In the genomic region with DNA sequence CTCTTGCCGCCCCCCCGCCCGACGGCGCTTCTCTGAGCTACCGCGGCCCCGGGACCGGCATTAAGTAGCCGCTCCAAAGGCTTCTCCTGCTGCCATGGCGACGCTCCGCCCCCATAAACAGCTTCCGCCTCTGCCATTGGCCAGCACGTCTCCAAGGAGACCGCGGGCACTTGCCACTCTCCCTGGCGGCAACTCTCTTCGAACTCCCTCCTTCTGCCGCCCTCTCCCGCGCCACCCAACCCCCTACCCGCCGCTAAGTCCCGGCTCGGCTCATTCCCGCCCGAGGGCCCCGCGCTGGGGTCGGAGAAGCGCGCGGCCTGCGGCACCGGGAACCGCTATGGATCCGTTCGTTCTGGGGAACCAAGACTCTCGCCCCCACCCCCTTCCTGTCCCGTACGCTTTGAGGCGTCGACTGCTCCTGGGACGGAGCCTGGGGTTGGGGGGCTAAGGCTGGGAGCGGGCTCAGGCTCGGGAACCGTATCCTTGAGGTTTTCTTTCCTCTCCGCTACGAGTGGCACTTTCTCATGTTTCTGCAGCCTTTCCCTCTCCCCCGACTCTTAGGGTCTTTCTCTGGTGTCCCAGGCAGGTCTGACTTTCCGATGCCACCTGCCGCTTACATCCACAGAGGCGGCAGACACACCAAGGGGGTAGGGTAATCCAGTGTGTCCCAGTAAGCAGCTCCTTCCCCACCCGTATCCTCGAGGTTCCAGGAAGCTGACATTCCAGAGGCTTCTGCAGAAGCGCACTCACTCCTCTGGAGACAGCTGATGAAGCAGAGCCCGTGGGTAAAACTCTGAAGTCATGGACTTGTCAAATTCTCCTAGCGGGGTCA, we compare ENCODE assay signal across 8 cellular contexts. TPM values are rescaled to one million over a fixed set of nuclear protein-coding genes. Genes with fewer than 3 reads are reported as not detected.
DNase-seq lines count a peak whose midpoint lies in the region; ATAC-seq, FAIRE-seq and TF ChIP-seq lines count a peak whose summit lies in the region.

FOXJ1 (minus strand) TSS at position 34 of the 832 bp plus-strand sequence. CDS start 850 bp downstream, outside the sequence.

- 6 to 10% (median 7%) methylated on average over 40 to 59 of the region's 59 CpGs for WGBS in spleen, 5 donors

- no peak for TF ChIP-seq POLR2A in spleen (IDR thresholded peaks at IDR 0.05)

- FAIRE-seq in keratinocyte (lab: Jason Lieb, UNC): no peak

- peak; percentile 93 for DNase-seq in NCI-H2227 treated with DMSO at 0.1 percent for 48 hours (lab: John Stamatoyannopoulos, UW)
- DNase-seq in activated CD4-positive, CD25-positive, alpha-beta regulatory T cell (lab: John Stamatoyannopoulos, UW): peak; percentile 67 to 80 (median 74)
- peak; percentile 17 to 94 (median 81) for DNase-seq in caudate nucleus (lab: John Stamatoyannopoulos, UW)
- peak; percentile 48 for DNase-seq in keratinocyte (ENCODE audit: low read depth, low spot score)
- DNase-seq in spleen: peak; percentile 95

- no peaks in the 10 kb centered on the region for H3K9me3 ChIP-seq in keratinocyte (ENCODE audit: control insufficient read depth, low read depth, low read length)
- H3K9me3 ChIP-seq in spleen: no peaks in the 10 kb centered on the region

- H3K4me2 ChIP-seq in keratinocyte (ENCODE audit: control insufficient read depth, extremely low read depth, insufficient read depth, low read depth, low read length): peak within 1 kb of the TSS; percentile 80

- H3K4me3 ChIP-seq in GM12875 (ENCODE audit: low read depth, low read length): peak within 1 kb of the TSS; percentile 34
- peak within 1 kb of the TSS in 2 of 3 experiments; percentile 39 to 58 for H3K4me3 ChIP-seq in keratinocyte (ENCODE audit: control insufficient read depth in 2 of 3, extremely low read depth in 1 of 3, insufficient read depth in 2 of 3, low read depth in 1 of 3, low read length in 3 of 3)
- peak within 1 kb of the TSS; percentile 37 to 68 (median 50) for H3K4me3 ChIP-seq in spleen

- no peak within 1 kb of the TSS for H3K9ac ChIP-seq in keratinocyte (ENCODE audit: control insufficient read depth, extremely low read depth, insufficient read depth, low read length)

- H3K4me1 ChIP-seq in keratinocyte (ENCODE audit: control insufficient read depth, extremely low read depth, insufficient read depth, low read length) (peaks cover 6% of the 10 kb centered on the region), spleen (peaks cover 40 to 73% (median 65%) of the 10 kb centered on the region in 6 donors)

- intact Hi-C loops in spleen (cut with DNase I; ENCODE audit: low total_unique reads): no loop called here

- dilution Hi-C loops in keratinocyte (cut with MboI; ENCODE audit: extremely low pct_ligation_motif_present, low sequenced_read_pairs): no loop called here

- H3K27me3 ChIP-seq in keratinocyte (ENCODE audit: control insufficient read depth, extremely low read depth, insufficient read depth, low read length) (peaks cover 58% of the 10 kb centered on the region), spleen (replicated peaks in 1 of 7) (peaks cover 5 to 57% (median 34%) of the 10 kb centered on the region in 7 donors)

- no peaks in the 10 kb centered on the region for H4K20me1 ChIP-seq in keratinocyte (ENCODE audit: control insufficient read depth, extremely low read depth, insufficient read depth, low read length)

- no peaks in the 10 kb centered on the region for H3K9me1 ChIP-seq in keratinocyte (ENCODE audit: control insufficient read depth, extremely low read depth, insufficient read depth, low read length)

- H2AFZ ChIP-seq in keratinocyte (ENCODE audit: control insufficient read depth, low read length): peak within 1 kb of the TSS; percentile 13

- H3K27ac ChIP-seq in caudate nucleus (ENCODE audit: low read depth, low read length) (peak within 1 kb of the TSS; percentile 76), keratinocyte (ENCODE audit: control insufficient read depth, insufficient read depth, low read length) (no peak within 1 kb of the TSS), spleen (peak within 1 kb of the TSS in 1 of 8 donors; percentile 21)

- H3K36me3 ChIP-seq in keratinocyte (ENCODE audit: control insufficient read depth in 2 of 2, extremely low read depth in 1 of 2, insufficient read depth in 2 of 2, low read length in 2 of 2): no peaks in the 10 kb centered on the region
- no peaks in the 10 kb centered on the region for H3K36me3 ChIP-seq in spleen

- ATAC-seq in HG03139 (IDR thresholded peaks at IDR 0.05; ENCODE audit: unreplicated experiment) (peak; percentile 55), GM19395 (IDR thresholded peaks at IDR 0.05; ENCODE audit: unreplicated experiment) (no peak)

- H3K79me2 ChIP-seq in keratinocyte (ENCODE audit: control insufficient read depth, insufficient read depth, low read length): no peaks in the 10 kb centered on the region

- TF ChIP-seq CTCF in GM12875 (IDR thresholded peaks at IDR 0.05; ENCODE audit: borderline replicate concordance, insufficient read depth, low read depth, low read length) (no peak), keratinocyte (optimal IDR thresholded peaks at IDR 0.05 in 1 of 3, IDR thresholded peaks at IDR 0.05 in 1 of 3, conservative IDR thresholded peaks at IDR 0.05 in 1 of 3; ENCODE audit: extremely low read depth in 1 of 3, insufficient read depth in 2 of 3, low read length in 3 of 3) (no peak), spleen (IDR thresholded peaks at IDR 0.05 in 8 of 11, conservative IDR thresholded peaks at IDR 0.05 in 3 of 11) (peak in 1 of 11 experiments; percentile 35)

RNA-seq across cellular contexts. Expression of gene FOXJ1, which starts in this region (rescaled TPM):
- polyA plus RNA-seq in keratinocyte (0.01 to 0.03 TPM (median 0.02 TPM) in 3 replicates), spleen (under 1 TPM in 1 of 3 donors, not detected in 2; 0.05 TPM)
- not detected for polyA plus RNA-seq in keratinocyte (2011; ENCODE audit: low read depth)
- polyA plus RNA-seq in keratinocyte (2011; cell fraction: cytosol; rRNA removed): not detected in 2 replicates
- polyA plus RNA-seq in keratinocyte (2011; cell fraction: nucleus; rRNA removed): not detected in 2 replicates
- 0.03 TPM in 1 of 2 replicates, not detected in the other for polyA plus RNA-seq in keratinocyte (2012; ENCODE audit: low replicate concordance)
- not detected in 3 replicates for polyA minus RNA-seq in keratinocyte
- polyA minus RNA-seq in keratinocyte (2011; cell fraction: cytosol; rRNA and poly(A)+ RNA removed): not detected
- polyA minus RNA-seq in keratinocyte (2011; cell fraction: nucleus; rRNA and poly(A)+ RNA removed): not detected in 2 replicates
- under 1 TPM in 1 of 7 donors, not detected in 6; 0.13 TPM for total RNA-seq in spleen

Comparison
In these comparisons a context has a peak if more than half of its experiments do, and no peak if none do; other contexts are left out.
1. Peak in DNase-seq, H3K4me3 ChIP-seq and H3K4me2 ChIP-seq in keratinocyte; RNA of the gene not detected or under 1 TPM.
2. Peak in DNase-seq and H3K4me3 ChIP-seq in spleen; RNA of the gene not detected or under 1 TPM.